1 cellular context compared by ENCODE assay signal in the genomic region with DNA sequence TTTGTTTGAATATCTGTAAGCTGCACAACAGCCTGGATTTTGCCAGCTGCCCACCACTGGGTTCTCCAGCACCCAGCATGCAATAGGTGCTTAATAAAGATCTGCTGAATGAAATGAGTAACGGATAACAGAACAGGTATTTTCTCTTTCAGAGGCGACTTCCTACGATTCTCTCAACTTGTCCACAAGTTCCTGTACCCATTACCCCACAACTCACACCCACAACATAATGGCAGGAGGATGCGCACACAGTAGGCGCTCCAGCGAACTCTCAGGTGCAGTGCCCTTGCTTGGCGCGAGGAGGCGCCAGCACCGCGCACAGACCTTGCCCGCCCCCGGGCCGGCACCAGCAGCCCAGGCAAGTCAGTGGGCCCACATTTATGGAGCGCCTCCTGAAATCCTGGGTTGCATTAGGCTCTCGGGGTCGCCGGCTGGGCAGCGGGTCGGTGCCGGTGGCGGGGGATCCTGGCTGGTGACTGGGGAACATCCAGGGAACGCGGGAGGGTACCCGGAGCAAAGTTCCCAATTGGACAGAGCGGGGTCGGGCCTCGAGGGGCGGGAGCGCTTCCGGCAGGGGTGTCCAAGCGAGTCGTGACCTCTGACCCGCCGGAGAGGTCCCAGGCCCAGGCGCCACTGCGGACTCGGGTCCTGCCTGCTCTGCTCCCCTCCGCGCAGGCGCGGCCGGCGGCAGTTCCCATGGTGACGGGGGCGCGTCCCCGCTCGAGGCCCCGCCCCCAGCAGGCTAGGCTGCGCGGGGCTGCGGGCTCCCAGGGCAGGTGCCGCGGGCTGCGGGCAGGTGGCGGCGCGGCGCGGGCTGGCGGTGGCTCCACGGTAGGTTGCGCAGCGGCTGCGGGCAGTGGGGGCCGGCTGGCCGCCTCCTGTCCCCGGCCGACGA.
TF ChIP-seq lines count a peak whose summit lies in the region.

TSS of gene KIAA1671 (plus strand) at position 775 of the 895 bp plus-strand sequence. CDS start 75,284 bp downstream, outside the sequence.

TF ChIP-seq in HepG2, 621 proteins besides CTCF, POLR2A, EP300 and RAD21 (continued from another document and continues in another):
- TF ChIP-seq, protein P1, sequence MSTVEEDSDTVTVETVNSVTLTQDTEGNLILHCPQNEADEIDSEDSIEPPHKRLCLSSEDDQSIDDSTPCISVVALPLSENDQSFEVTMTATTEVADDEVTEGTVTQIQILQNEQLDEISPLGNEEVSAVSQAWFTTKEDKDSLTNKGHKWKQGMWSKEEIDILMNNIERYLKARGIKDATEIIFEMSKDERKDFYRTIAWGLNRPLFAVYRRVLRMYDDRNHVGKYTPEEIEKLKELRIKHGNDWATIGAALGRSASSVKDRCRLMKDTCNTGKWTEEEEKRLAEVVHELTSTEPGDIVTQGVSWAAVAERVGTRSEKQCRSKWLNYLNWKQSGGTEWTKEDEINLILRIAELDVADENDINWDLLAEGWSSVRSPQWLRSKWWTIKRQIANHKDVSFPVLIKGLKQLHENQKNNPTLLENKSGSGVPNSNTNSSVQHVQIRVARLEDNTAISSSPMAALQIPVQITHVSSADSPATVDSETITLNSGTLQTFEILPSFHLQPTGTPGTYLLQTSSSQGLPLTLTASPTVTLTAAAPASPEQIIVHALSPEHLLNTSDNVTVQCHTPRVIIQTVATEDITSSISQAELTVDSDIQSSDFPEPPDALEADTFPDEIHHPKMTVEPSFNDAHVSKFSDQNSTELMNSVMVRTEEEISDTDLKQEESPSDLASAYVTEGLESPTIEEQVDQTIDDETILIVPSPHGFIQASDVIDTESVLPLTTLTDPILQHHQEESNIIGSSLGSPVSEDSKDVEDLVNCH (CRISPR knock-in tag; IDR thresholded peaks at IDR 0.05): no peak
- TF ChIP-seq RXRB (CRISPR knock-in tag; IDR thresholded peaks at IDR 0.05; ENCODE audit: borderline replicate concordance) (peak; percentile 70), FOXK1 (CRISPR knock-in tag; IDR thresholded peaks at IDR 0.05; ENCODE audit: borderline replicate concordance, low read depth) (no peak), ZFP82 (CRISPR knock-in tag; IDR thresholded peaks at IDR 0.05; ENCODE audit: borderline replicate concordance) (no peak), LCORL (IDR thresholded peaks at IDR 0.05) (no peak), LCORL (CRISPR knock-in tag; IDR thresholded peaks at IDR 0.05) (peak; percentile 83), YEATS2 (CRISPR knock-in tag; IDR thresholded peaks at IDR 0.05; ENCODE audit: borderline replicate concordance) (peak; percentile 26; the same call in 1 of the 2 replicates), NCOA2 (CRISPR knock-in tag; IDR thresholded peaks at IDR 0.05) (no peak), CCDC6 (CRISPR knock-in tag; IDR thresholded peaks at IDR 0.05) (peak; percentile 34; the same call in 1 of the 2 replicates), XRCC5 (optimal IDR thresholded peaks at IDR 0.05; ENCODE audit: low read length) (peak; percentile 93), ZNF772 (CRISPR knock-in tag; IDR thresholded peaks at IDR 0.05) (peak; percentile 11; the same call in 1 of the 2 replicates), ZNF878 (CRISPR knock-in tag; IDR thresholded peaks at IDR 0.05) (no peak; the same call in 1 of the 2 replicates), SMAD1 (CRISPR knock-in tag; IDR thresholded peaks at IDR 0.05; ENCODE audit: borderline replicate concordance, low read depth) (no peak), ZNF281 (CRISPR knock-in tag; IDR thresholded peaks at IDR 0.05; ENCODE audit: borderline replicate concordance) (no peak), ZSCAN12 (CRISPR knock-in tag; IDR thresholded peaks at IDR 0.05) (no peak), MTF2 (CRISPR knock-in tag; IDR thresholded peaks at IDR 0.05; ENCODE audit: borderline replicate concordance) (no peak), TRIM24 (CRISPR knock-in tag; IDR thresholded peaks at IDR 0.05) (no peak), SALL2 (CRISPR knock-in tag; IDR thresholded peaks at IDR 0.05) (no peak), GLMP (CRISPR knock-in tag; IDR thresholded peaks at IDR 0.05; ENCODE audit: borderline replicate concordance) (no peak), UBTF (CRISPR knock-in tag; IDR thresholded peaks at IDR 0.05) (peak; percentile 37), ZNF576 (CRISPR knock-in tag; IDR thresholded peaks at IDR 0.05) (no peak), ZNF337 (CRISPR knock-in tag; IDR thresholded peaks at IDR 0.05; ENCODE audit: borderline replicate concordance, low read depth) (no peak), GATAD2A (CRISPR knock-in tag; IDR thresholded peaks at IDR 0.05) (peak; percentile 76), KDM4B (CRISPR knock-in tag; IDR thresholded peaks at IDR 0.05) (peak; percentile 24; the same call in 1 of the 2 replicates), ZNF530 (CRISPR knock-in tag; IDR thresholded peaks at IDR 0.05; ENCODE audit: low read depth) (no peak), ZFP41 (CRISPR knock-in tag; IDR thresholded peaks at IDR 0.05; ENCODE audit: borderline replicate concordance) (no peak)
- TF ChIP-seq, protein P2, sequence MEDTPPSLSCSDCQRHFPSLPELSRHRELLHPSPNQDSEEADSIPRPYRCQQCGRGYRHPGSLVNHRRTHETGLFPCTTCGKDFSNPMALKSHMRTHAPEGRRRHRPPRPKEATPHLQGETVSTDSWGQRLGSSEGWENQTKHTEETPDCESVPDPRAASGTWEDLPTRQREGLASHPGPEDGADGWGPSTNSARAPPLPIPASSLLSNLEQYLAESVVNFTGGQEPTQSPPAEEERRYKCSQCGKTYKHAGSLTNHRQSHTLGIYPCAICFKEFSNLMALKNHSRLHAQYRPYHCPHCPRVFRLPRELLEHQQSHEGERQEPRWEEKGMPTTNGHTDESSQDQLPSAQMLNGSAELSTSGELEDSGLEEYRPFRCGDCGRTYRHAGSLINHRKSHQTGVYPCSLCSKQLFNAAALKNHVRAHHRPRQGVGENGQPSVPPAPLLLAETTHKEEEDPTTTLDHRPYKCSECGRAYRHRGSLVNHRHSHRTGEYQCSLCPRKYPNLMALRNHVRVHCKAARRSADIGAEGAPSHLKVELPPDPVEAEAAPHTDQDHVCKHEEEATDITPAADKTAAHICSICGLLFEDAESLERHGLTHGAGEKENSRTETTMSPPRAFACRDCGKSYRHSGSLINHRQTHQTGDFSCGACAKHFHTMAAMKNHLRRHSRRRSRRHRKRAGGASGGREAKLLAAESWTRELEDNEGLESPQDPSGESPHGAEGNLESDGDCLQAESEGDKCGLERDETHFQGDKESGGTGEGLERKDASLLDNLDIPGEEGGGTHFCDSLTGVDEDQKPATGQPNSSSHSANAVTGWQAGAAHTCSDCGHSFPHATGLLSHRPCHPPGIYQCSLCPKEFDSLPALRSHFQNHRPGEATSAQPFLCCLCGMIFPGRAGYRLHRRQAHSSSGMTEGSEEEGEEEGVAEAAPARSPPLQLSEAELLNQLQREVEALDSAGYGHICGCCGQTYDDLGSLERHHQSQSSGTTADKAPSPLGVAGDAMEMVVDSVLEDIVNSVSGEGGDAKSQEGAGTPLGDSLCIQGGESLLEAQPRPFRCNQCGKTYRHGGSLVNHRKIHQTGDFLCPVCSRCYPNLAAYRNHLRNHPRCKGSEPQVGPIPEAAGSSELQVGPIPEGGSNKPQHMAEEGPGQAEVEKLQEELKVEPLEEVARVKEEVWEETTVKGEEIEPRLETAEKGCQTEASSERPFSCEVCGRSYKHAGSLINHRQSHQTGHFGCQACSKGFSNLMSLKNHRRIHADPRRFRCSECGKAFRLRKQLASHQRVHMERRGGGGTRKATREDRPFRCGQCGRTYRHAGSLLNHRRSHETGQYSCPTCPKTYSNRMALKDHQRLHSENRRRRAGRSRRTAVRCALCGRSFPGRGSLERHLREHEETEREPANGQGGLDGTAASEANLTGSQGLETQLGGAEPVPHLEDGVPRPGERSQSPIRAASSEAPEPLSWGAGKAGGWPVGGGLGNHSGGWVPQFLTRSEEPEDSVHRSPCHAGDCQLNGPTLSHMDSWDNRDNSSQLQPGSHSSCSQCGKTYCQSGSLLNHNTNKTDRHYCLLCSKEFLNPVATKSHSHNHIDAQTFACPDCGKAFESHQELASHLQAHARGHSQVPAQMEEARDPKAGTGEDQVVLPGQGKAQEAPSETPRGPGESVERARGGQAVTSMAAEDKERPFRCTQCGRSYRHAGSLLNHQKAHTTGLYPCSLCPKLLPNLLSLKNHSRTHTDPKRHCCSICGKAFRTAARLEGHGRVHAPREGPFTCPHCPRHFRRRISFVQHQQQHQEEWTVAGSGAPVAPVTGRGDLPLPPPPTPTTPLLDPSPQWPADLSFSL (CRISPR knock-in tag; IDR thresholded peaks at IDR 0.05): no peak
- TF ChIP-seq, protein P3, sequence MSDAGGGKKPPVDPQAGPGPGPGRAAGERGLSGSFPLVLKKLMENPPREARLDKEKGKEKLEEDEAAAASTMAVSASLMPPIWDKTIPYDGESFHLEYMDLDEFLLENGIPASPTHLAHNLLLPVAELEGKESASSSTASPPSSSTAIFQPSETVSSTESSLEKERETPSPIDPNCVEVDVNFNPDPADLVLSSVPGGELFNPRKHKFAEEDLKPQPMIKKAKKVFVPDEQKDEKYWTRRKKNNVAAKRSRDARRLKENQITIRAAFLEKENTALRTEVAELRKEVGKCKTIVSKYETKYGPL (CRISPR knock-in tag; IDR thresholded peaks at IDR 0.05): no peak
- TF ChIP-seq, protein P4, sequence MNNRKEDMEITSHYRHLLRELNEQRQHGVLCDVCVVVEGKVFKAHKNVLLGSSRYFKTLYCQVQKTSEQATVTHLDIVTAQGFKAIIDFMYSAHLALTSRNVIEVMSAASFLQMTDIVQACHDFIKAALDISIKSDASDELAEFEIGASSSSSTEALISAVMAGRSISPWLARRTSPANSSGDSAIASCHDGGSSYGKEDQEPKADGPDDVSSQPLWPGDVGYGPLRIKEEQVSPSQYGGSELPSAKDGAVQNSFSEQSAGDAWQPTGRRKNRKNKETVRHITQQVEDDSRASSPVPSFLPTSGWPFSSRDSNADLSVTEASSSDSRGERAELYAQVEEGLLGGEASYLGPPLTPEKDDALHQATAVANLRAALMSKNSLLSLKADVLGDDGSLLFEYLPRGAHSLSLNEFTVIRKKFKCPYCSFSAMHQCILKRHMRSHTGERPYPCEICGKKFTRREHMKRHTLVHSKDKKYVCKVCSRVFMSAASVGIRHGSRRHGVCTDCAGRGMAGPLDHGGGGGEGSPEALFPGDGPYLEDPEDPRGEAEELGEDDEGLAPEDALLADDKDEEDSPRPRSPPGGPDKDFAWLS (CRISPR knock-in tag; IDR thresholded peaks at IDR 0.05; ENCODE audit: borderline replicate concordance): 0 out of 2 replicates have a peak, but pooled peaks have one; percentile 26
